In the genomic region with DNA sequence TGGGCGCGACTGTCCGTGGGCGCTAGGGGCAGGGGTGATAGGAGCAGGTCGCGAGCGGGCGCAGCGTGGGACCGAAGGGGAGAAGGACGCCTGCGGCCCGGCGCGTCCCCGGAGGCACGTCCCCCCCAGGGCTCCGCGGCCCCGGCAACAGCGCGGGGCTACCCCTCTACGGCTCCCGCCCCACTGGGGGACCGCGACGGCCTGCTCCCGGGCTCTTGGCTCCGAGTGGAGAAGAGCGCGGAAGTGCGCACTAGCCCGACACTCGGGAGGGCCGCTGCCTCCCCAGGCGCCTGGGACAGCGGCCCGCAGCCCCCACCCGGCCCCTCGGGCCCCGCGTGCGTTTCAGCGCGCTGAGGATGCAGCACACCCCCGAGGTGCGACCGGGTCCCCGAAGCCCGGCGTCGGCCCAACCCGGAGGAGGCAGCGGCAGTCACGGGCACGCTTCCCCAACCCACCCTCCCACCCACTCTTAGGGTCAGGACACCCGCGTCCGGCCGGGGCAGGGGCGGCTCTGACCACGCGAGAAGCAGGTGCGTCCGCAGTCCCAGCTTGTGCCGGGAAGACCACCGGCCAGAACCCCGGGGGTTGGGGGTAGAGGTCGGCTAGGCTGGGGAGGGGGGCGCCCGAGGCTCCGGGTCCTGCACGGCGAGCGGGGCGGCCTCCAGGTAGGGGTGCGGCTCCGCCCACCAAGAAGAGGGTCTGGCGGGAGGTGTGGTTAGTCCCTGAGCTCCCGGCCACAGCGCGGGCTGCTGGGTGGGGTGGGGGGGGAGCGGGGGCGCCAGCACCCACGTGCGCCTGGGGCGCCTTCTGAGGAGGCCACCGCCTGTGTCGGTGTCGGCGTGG, we compare ENCODE assay signal across 9 cellular contexts. TPM values are rescaled to one million over a fixed set of nuclear protein-coding genes. Genes with fewer than 3 reads are reported as not detected.
DNase-seq lines count a peak whose midpoint lies in the region; ATAC-seq and TF ChIP-seq lines count a peak whose summit lies in the region.
"Had no signal": no experiment of that assay in that cellular context is flagged by ENCODE, and none has a peak within 500 bp of the region (broad histone marks: within the 10 kb centered on the region; RNA-seq: fewer than 3 reads in every experiment).

No MANE protein-coding gene starts in this region.

- 6 to 19% (median 8%) methylated on average over 12 to 91 of the region's 91 CpGs for WGBS in stomach, 5 donors

- peaks cover 14 to 66% (median 28%) of the 10 kb centered on the region in 3 donors for H3K27me3 ChIP-seq in stomach

- intact Hi-C loops in activated T-helper 2 cell treated with anti-CD3 and anti-CD28 coated beads, Interferon-gamma antibody, Interleukin-2, Interleukin-4, amounts not matched to agents 10 μg/mL and 5 μg/mL and 100 μg/mL, durations not matched to agents 14 hours and 24 hours and 36 hours (cut with micrococcal nuclease), result loop anchor here (2.0 kb wide), 1 partner anchor 32 kb away; a partner anchor contains a TSS
- intact Hi-C loops in stomach (cut with DNase I; ENCODE audit: low total_unique reads), result no loop called here

- ATAC-seq in HG03095 (IDR thresholded peaks at IDR 0.05; ENCODE audit: unreplicated experiment), result no peak

- CTCF ChIA-PET in activated CD4-positive, alpha-beta T cell treated with anti-CD3 and anti-CD28 coated beads, Interleukin-2, amount 10 ng/mL, durations not matched to agents 7 days and 5 days (lab: Charles Lee), result interaction anchor here (1.2 kb wide), 1 partner anchor 12 kb away, joined by 3 read pairs; no protein-coding TSS in a partner anchor

- POLR2A ChIA-PET in activated CD4-positive, alpha-beta T cell treated with anti-CD3 and anti-CD28 coated beads, Interleukin-2, amount 10 ng/mL, durations not matched to agents 7 days and 5 days (lab: Charles Lee), result no interaction called here

- H3K4me1 ChIP-seq in stomach, result peaks cover 24 to 29% (median 29%) of the 10 kb centered on the region in 4 donors

- no peaks in the 10 kb centered on the region for H3K9me3 Mint-ChIP-seq in activated CD4-positive, alpha-beta T cell treated with anti-CD3 and anti-CD28 coated beads, Interleukin-2, amount 10 ng/mL, durations not matched to agents 7 days and 5 days
- no peaks in the 10 kb centered on the region for H3K9me3 Mint-ChIP-seq in activated T-helper 2 cell treated with anti-CD3 and anti-CD28 coated beads, Interferon-gamma antibody, Interleukin-2, Interleukin-4, amounts not matched to agents 10 μg/mL and 5 μg/mL and 100 μg/mL, durations not matched to agents 14 hours and 24 hours and 36 hours

- no peak for DNase-seq in activated CD4-positive, alpha-beta T cell treated with anti-CD3 and anti-CD28 coated beads, Interleukin-2, amount 10 ng/mL, durations not matched to agents 7 days and 5 days
- DNase-seq in activated CD4-positive, alpha-beta T cell treated with anti-CD3 and anti-CD28 coated beads, Interleukin-2, amount 50 U/mL, for 4 hours, result no peak
- no peak for DNase-seq in activated T-helper 2 cell treated with anti-CD3 and anti-CD28 coated beads, Interferon-gamma antibody, Interleukin-2, Interleukin-4, amounts not matched to agents 10 μg/mL and 5 μg/mL and 100 μg/mL, durations not matched to agents 14 hours and 24 hours and 36 hours (ENCODE audit: low spot score)
- peak; percentile 56 for DNase-seq in iPS-NIHi7 (ENCODE audit: extremely low spot score)
- DNase-seq in stomach, result no peak
- DNase-seq in kidney glomerular epithelial cell (lab: John Stamatoyannopoulos, UW), result no peak
- DNase-seq in NCI-H1105 treated with DMSO at 0.1 percent for 48 hours (lab: John Stamatoyannopoulos, UW), result no peak
- DNase-seq: AML-193 had no signal

- no peak overlapping the region for H3K27ac ChIP-seq in stomach

- peak overlapping the region; percentile 65 to 85 (median 71) for H3K4me3 ChIP-seq in stomach

- H3K9me3 ChIP-seq in stomach, result peaks cover 0 to 5% (median 0%) of the 10 kb centered on the region in 4 donors

- H3K36me3 Mint-ChIP-seq in activated CD4-positive, alpha-beta T cell treated with anti-CD3 and anti-CD28 coated beads, Interleukin-2, amount 10 ng/mL, durations not matched to agents 7 days and 5 days (ENCODE audit: low read depth), result peaks cover 1% of the 10 kb centered on the region
- no peaks in the 10 kb centered on the region for H3K36me3 Mint-ChIP-seq in activated T-helper 2 cell treated with anti-CD3 and anti-CD28 coated beads, Interferon-gamma antibody, Interleukin-2, Interleukin-4, amounts not matched to agents 10 μg/mL and 5 μg/mL and 100 μg/mL, durations not matched to agents 14 hours and 24 hours and 36 hours (ENCODE audit: low read depth)

- TF ChIP-seq CTCF in stomach (IDR thresholded peaks at IDR 0.05), result no peak

- TF ChIP-seq POLR2A in stomach (IDR thresholded peaks at IDR 0.05), result no peak

- H3K27me3 Mint-ChIP-seq in activated CD4-positive, alpha-beta T cell treated with anti-CD3 and anti-CD28 coated beads, Interleukin-2, amount 10 ng/mL, durations not matched to agents 7 days and 5 days, result peaks cover 33% of the 10 kb centered on the region
- peaks cover 29% of the 10 kb centered on the region for H3K27me3 Mint-ChIP-seq in activated T-helper 2 cell treated with anti-CD3 and anti-CD28 coated beads, Interferon-gamma antibody, Interleukin-2, Interleukin-4, amounts not matched to agents 10 μg/mL and 5 μg/mL and 100 μg/mL, durations not matched to agents 14 hours and 24 hours and 36 hours (ENCODE audit: low read depth)

- peaks cover 4% of the 10 kb centered on the region for H3K4me1 Mint-ChIP-seq in activated CD4-positive, alpha-beta T cell treated with anti-CD3 and anti-CD28 coated beads, Interleukin-2, amount 10 ng/mL, durations not matched to agents 7 days and 5 days
- no peaks in the 10 kb centered on the region for H3K4me1 Mint-ChIP-seq in activated T-helper 2 cell treated with anti-CD3 and anti-CD28 coated beads, Interferon-gamma antibody, Interleukin-2, Interleukin-4, amounts not matched to agents 10 μg/mL and 5 μg/mL and 100 μg/mL, durations not matched to agents 14 hours and 24 hours and 36 hours (ENCODE audit: low read depth)

- H3K4me3 Mint-ChIP-seq in activated CD4-positive, alpha-beta T cell treated with anti-CD3 and anti-CD28 coated beads, Interleukin-2, amount 10 ng/mL, durations not matched to agents 7 days and 5 days, result peak overlapping the region; percentile 38
- peak overlapping the region; percentile 64 for H3K4me3 Mint-ChIP-seq in activated T-helper 2 cell treated with anti-CD3 and anti-CD28 coated beads, Interferon-gamma antibody, Interleukin-2, Interleukin-4, amounts not matched to agents 10 μg/mL and 5 μg/mL and 100 μg/mL, durations not matched to agents 14 hours and 24 hours and 36 hours (ENCODE audit: low read depth)

- H3K36me3 ChIP-seq in stomach, result no peaks in the 10 kb centered on the region

- no peak for TF ChIP-seq EP300 in stomach (IDR thresholded peaks at IDR 0.05)

- peak overlapping the region; percentile 54 for H3K27ac Mint-ChIP-seq in activated CD4-positive, alpha-beta T cell treated with anti-CD3 and anti-CD28 coated beads, Interleukin-2, amount 10 ng/mL, durations not matched to agents 7 days and 5 days
- H3K27ac Mint-ChIP-seq in activated T-helper 2 cell treated with anti-CD3 and anti-CD28 coated beads, Interferon-gamma antibody, Interleukin-2, Interleukin-4, amounts not matched to agents 10 μg/mL and 5 μg/mL and 100 μg/mL, durations not matched to agents 14 hours and 24 hours and 36 hours, result no peak overlapping the region

RNA-seq across cellular contexts. Expression of a gene that starts 18.5 kb away (rescaled TPM):
- total RNA-seq in activated CD4-positive, alpha-beta T cell treated with anti-CD3 and anti-CD28 coated beads, Interleukin-2, amount 10 ng/mL, durations not matched to agents 7 days and 5 days, result under 1 TPM in 1 of 2 experiments, not detected in 1; 0.07 TPM
- 3.5 and 3.6 TPM in 2 replicates for total RNA-seq in activated T-helper 2 cell treated with anti-CD3 and anti-CD28 coated beads, Interferon-gamma antibody, Interleukin-2, Interleukin-4, amounts not matched to agents 10 μg/mL and 5 μg/mL and 100 μg/mL, durations not matched to agents 14 hours and 24 hours and 36 hours
- total RNA-seq in stomach, result under 1 TPM in 1 of 5 donors, not detected in 4; 0.73 TPM
- polyA plus RNA-seq in stomach, result under 1 TPM; 0.31 to 0.55 (median 0.46) TPM

RNA-seq across cellular contexts. Expression of a gene that starts 31.8 kb away (rescaled TPM):
- total RNA-seq in activated CD4-positive, alpha-beta T cell treated with anti-CD3 and anti-CD28 coated beads, Interleukin-2, amount 10 ng/mL, durations not matched to agents 7 days and 5 days, result 10 to 100 TPM; 34.7 to 36.2 TPM
- 48.3 and 49.4 TPM in 2 replicates for total RNA-seq in activated T-helper 2 cell treated with anti-CD3 and anti-CD28 coated beads, Interferon-gamma antibody, Interleukin-2, Interleukin-4, amounts not matched to agents 10 μg/mL and 5 μg/mL and 100 μg/mL, durations not matched to agents 14 hours and 24 hours and 36 hours
- 10 to 100 TPM in 4 of 5 donors, 1 to 10 TPM in 1; 5.8 to 82.9 (median 21.0) TPM for total RNA-seq in stomach
- 10 to 100 TPM; 13.6 to 28.5 (median 15.5) TPM for polyA plus RNA-seq in stomach
